In genomic region chr3:26579126-26579525, GRCh38 we compare ENCODE assay signal across 27 cellular contexts. TPM values are rescaled to one million over a fixed set of nuclear protein-coding genes. Genes with fewer than 3 reads are reported as not detected.
DNase-seq lines count a peak whose midpoint lies in the region; ATAC-seq and TF ChIP-seq lines count a peak whose summit lies in the region.
"Had no signal": no experiment of that assay in that cellular context is flagged by ENCODE, and none has a peak within 500 bp of the region (broad histone marks: within the 10 kb centered on the region; RNA-seq: fewer than 3 reads in every experiment).

No MANE protein-coding gene starts in this region.

- no peaks in the 10 kb centered on the region for H4K20me1 ChIP-seq in GM23338 (replicated peaks; ENCODE audit: insufficient read depth)
- H4K20me1 ChIP-seq: BLaER1 had no signal

- H3K36me3 ChIP-seq in GM23338 (ENCODE audit: insufficient read depth) (no peaks in the 10 kb centered on the region), mesendoderm (ENCODE audit: control insufficient read depth, insufficient read depth, low read length) (no peaks in the 10 kb centered on the region), trophoblast cell (ENCODE audit: control insufficient read depth in 1 of 2, insufficient read depth in 2 of 2, low read length in 2 of 2) (no peaks in the 10 kb centered on the region)
- H3K36me3 ChIP-seq: BE2C, BLaER1 had no signal

- H3K27me3 ChIP-seq in GM23338 (ENCODE audit: insufficient read depth) (no peaks in the 10 kb centered on the region), mesendoderm (ENCODE audit: insufficient read depth, low read length, poor library complexity) (no peaks in the 10 kb centered on the region), trophoblast cell (ENCODE audit: insufficient read depth, low read length) (no peaks in the 10 kb centered on the region)
- H3K27me3 ChIP-seq: BE2C, BLaER1 had no signal

- H3K4me2 ChIP-seq in GM23338 (no peak overlapping the region), mesendoderm (ENCODE audit: low read length) (no peak overlapping the region), trophoblast cell (ENCODE audit: low read length) (no peak overlapping the region)
- H3K4me2 ChIP-seq: BLaER1 had no signal

- no peaks in the 10 kb centered on the region for H3F3A ChIP-seq in GM23338 (replicated peaks; ENCODE audit: low read depth)

- H3K36me3 Mint-ChIP-seq in GM23338 (ENCODE audit: low read depth), result no peaks in the 10 kb centered on the region
- H3K36me3 Mint-ChIP-seq: CD14-positive monocyte; CD4-positive, alpha-beta memory T cell; CD4-positive, CD25-positive, alpha-beta regulatory T cell; CD8-positive, alpha-beta memory T cell had no signal

- H3K27me3 Mint-ChIP-seq in GM23338 (ENCODE audit: insufficient read depth, low read depth, poor library complexity), result peaks cover 2% of the 10 kb centered on the region
- H3K27me3 Mint-ChIP-seq: CD4-positive, alpha-beta memory T cell; CD4-positive, CD25-positive, alpha-beta regulatory T cell; CD8-positive, alpha-beta memory T cell had no signal

- no peak overlapping the region for H3K4me3 ChIP-seq in GM23338
- no peak overlapping the region for H3K4me3 ChIP-seq in mesendoderm (ENCODE audit: low read length)
- H3K4me3 ChIP-seq in trophoblast cell (ENCODE audit: low read depth, low read length), result no peak overlapping the region
- H3K4me3 ChIP-seq: BLaER1, GM12878 had no signal

- H2BK5ac ChIP-seq in mesendoderm (ENCODE audit: low read length) (no peak overlapping the region), trophoblast cell (ENCODE audit: low read depth, low read length, poor library complexity) (no peak overlapping the region)

- H3K56ac ChIP-seq in mesendoderm (ENCODE audit: low read length), result no peak overlapping the region

- no peak overlapping the region for H4K12ac ChIP-seq in trophoblast cell (ENCODE audit: low read depth, low read length)

- DNase-seq in GM23338 (ENCODE audit: low spot score), result no peak
- peak; percentile 62 for DNase-seq in mesendoderm
- peak; percentile 1 to 60 for DNase-seq in trophoblast cell
- DNase-seq in cardiac septum (ENCODE audit: low spot score), result no peak
- DNase-seq in activated CD8-positive, alpha-beta memory T cell treated with anti-CD3 and anti-CD28 coated beads, Interleukin-2, amount 50 U/mL, for 4 hours, result no peak
- DNase-seq: 8988T; ACHN; BE2C; C1 segment of cervical spinal cord; CD4-positive, alpha-beta memory T cell; CD4-positive, CD25-positive, alpha-beta regulatory T cell; CD8-positive, alpha-beta memory T cell; COR-L47; DMS 273 treated with DMSO at 0.1 percent for 48 hours; DMS153; DMS53; DMS79; DND-41; EL; GDM1 had no signal

- no peaks in the 10 kb centered on the region for H3K9me3 ChIP-seq in trophoblast cell (ENCODE audit: insufficient read depth, low read depth, low read length)
- H3K9me3 ChIP-seq: BE2C, BLaER1 had no signal

- ATAC-seq in GM23338, result no peak
- ATAC-seq: GM12878 had no signal

- no peak overlapping the region for H2AK5ac ChIP-seq in mesendoderm (ENCODE audit: low read length)
- H2AK5ac ChIP-seq in trophoblast cell (ENCODE audit: low read length), result no peak overlapping the region

- H3K27ac ChIP-seq in GM23338 (ENCODE audit: low read depth) (no peak overlapping the region), mesendoderm (ENCODE audit: low read depth, low read length) (no peak overlapping the region), trophoblast cell (ENCODE audit: low read depth, low read length) (no peak overlapping the region)
- H3K27ac ChIP-seq: BLaER1 had no signal

- H3K23ac ChIP-seq in mesendoderm (ENCODE audit: low read length), result no peak overlapping the region
- no peak overlapping the region for H3K23ac ChIP-seq in trophoblast cell (ENCODE audit: low read length)

- H2AFZ ChIP-seq in GM23338, result peak overlapping the region; percentile 17; the same call in 1 of the 2 replicates
- no peak overlapping the region for H2AFZ ChIP-seq in trophoblast cell (ENCODE audit: insufficient read depth, low read length, poor library complexity)

- H3K79me1 ChIP-seq in mesendoderm (ENCODE audit: low read length) (no peaks in the 10 kb centered on the region), trophoblast cell (ENCODE audit: low read length) (no peaks in the 10 kb centered on the region)

- peaks cover 17% of the 10 kb centered on the region for H3K9me2 ChIP-seq in GM23338 (ENCODE audit: insufficient read depth)

- H4K8ac ChIP-seq in mesendoderm (ENCODE audit: low read depth, low read length), result no peak overlapping the region
- H4K8ac ChIP-seq in trophoblast cell (ENCODE audit: low read depth, low read length), result no peak overlapping the region

- H3K4me1 ChIP-seq in GM23338 (ENCODE audit: insufficient read depth) (peaks cover 6% of the 10 kb centered on the region; the same call in 1 of the 2 replicates), mesendoderm (ENCODE audit: control insufficient read depth, low read depth, low read length) (no peaks in the 10 kb centered on the region), trophoblast cell (ENCODE audit: control insufficient read depth in 1 of 2, insufficient read depth in 2 of 2, low read length in 2 of 2) (no peaks in the 10 kb centered on the region)
- H3K4me1 ChIP-seq: BE2C, BLaER1 had no signal

- no peak overlapping the region for H3K27ac Mint-ChIP-seq in GM23338
- H3K27ac Mint-ChIP-seq: CD14-positive monocyte; CD4-positive, alpha-beta memory T cell; CD4-positive, CD25-positive, alpha-beta regulatory T cell; CD8-positive, alpha-beta memory T cell had no signal

- H3K4me1 Mint-ChIP-seq in GM23338, result peaks cover 8% of the 10 kb centered on the region
- H3K4me1 Mint-ChIP-seq: CD14-positive monocyte; CD4-positive, alpha-beta memory T cell; CD4-positive, CD25-positive, alpha-beta regulatory T cell; CD8-positive, alpha-beta memory T cell had no signal

- TF ChIP-seq CTCF in GM23338 (conservative IDR thresholded peaks at IDR 0.05; ENCODE audit: low read depth in 2 of 2), result no peak

- no CpG with 5 or more reads among the region's 1 CpG for WGBS in mesendoderm (ENCODE audit: extremely low coverage, insufficient coverage, low lambda C conversion rate)
- no CpG with 5 or more reads among the region's 1 CpG for WGBS in trophoblast cell (ENCODE audit: extremely low coverage, insufficient coverage, insufficient read length)

- H3K18ac ChIP-seq in mesendoderm (ENCODE audit: low read length) (no peak overlapping the region), trophoblast cell (ENCODE audit: low read length) (no peak overlapping the region)

- H3K4me3 Mint-ChIP-seq in GM23338, result no peak overlapping the region
- H3K4me3 Mint-ChIP-seq: CD14-positive monocyte; CD4-positive, alpha-beta memory T cell; CD4-positive, CD25-positive, alpha-beta regulatory T cell; CD8-positive, alpha-beta memory T cell had no signal

- no peak overlapping the region for H3K4ac ChIP-seq in mesendoderm (ENCODE audit: low read depth, low read length)
- no peak overlapping the region for H3K4ac ChIP-seq in trophoblast cell (ENCODE audit: low read depth, low read length)

- H2BK15ac ChIP-seq in mesendoderm (replicated peaks; ENCODE audit: low read depth), result no peak overlapping the region

- no peak overlapping the region for H4K5ac ChIP-seq in mesendoderm (ENCODE audit: low read length)

- H3K14ac ChIP-seq in trophoblast cell (ENCODE audit: low read length), result no peak overlapping the region

- no peak overlapping the region for H2BK12ac ChIP-seq in trophoblast cell (ENCODE audit: low read length)

- H3K9ac ChIP-seq in mesendoderm (ENCODE audit: low read length) (no peak overlapping the region), trophoblast cell (ENCODE audit: low read length) (no peak overlapping the region)
- H3K9ac ChIP-seq: BLaER1 had no signal

- no peak overlapping the region for H4K91ac ChIP-seq in trophoblast cell (ENCODE audit: low read depth, low read length)

- intact Hi-C loops in cardiac septum (cut with DNase I), result no loop called here

- H2BK120ac ChIP-seq in mesendoderm (ENCODE audit: low read depth, low read length), result no peak overlapping the region
- H2BK120ac ChIP-seq in trophoblast cell (ENCODE audit: insufficient read depth, low read length, poor library complexity), result no peak overlapping the region

- H3K79me2 ChIP-seq in GM23338 (replicated peaks; ENCODE audit: insufficient read depth) (no peaks in the 10 kb centered on the region), mesendoderm (ENCODE audit: control insufficient read depth, insufficient read depth, low read length) (no peaks in the 10 kb centered on the region), trophoblast cell (ENCODE audit: control insufficient read depth, insufficient read depth, low read length, poor library complexity) (no peaks in the 10 kb centered on the region)

- H3K9me3 Mint-ChIP-seq in GM23338, result no peaks in the 10 kb centered on the region

TF ChIP-seq in GM23338, 12 proteins besides CTCF, POLR2A, EP300 and RAD21 (continues in another document):
- TF ChIP-seq REST (IDR thresholded peaks at IDR 0.05; ENCODE audit: unreplicated experiment) (no peak), CREB1 (CRISPR knock-in tag; IDR thresholded peaks at IDR 0.05; ENCODE audit: low read depth) (no peak)

RNA-seq across cellular contexts. Expression of gene LRRC3B, which starts 43.4 kb away (rescaled TPM):
- total RNA-seq in GM23338 (2014; rRNA removed; shearing (Covaris generic)), result 11.3 and 13.2 TPM in 2 replicates
- polyA plus RNA-seq in GM23338 (2016; fragmentation: Nextera tagmentation; extraction: Ambion mirVana), result 7.1 and 7.2 TPM in 2 replicates
- polyA plus RNA-seq in mesendoderm (2013, experiment 1 of 2), result 0.62 TPM
- polyA plus RNA-seq in mesendoderm (2013, experiment 2 of 2), result 0.76 TPM
- 1.2 and 1.3 TPM in 2 replicates for polyA plus RNA-seq in trophoblast cell (2013)
- 0.43 TPM for total RNA-seq in cardiac septum
- total RNA-seq: A673; CD4-positive, alpha-beta memory T cell; CD4-positive, CD25-positive, alpha-beta regulatory T cell; CD8-positive, alpha-beta memory T cell; Daoy; G401; GM12878 had no signal
- polyA plus RNA-seq: AG04450; CD14-positive monocyte; CD4-positive, alpha-beta memory T cell; CD4-positive, CD25-positive, alpha-beta regulatory T cell; CD8-positive, alpha-beta memory T cell; GM12878 had no signal

Comparison
In these comparisons a context has a peak if more than half of its experiments do, and no peak if none do; other contexts are left out.
1. DNase-seq: peak in mesendoderm (single experiment) and trophoblast cell (2 of 2); none in GM23338 (single experiment), cardiac septum (single experiment) and activated CD8-positive, alpha-beta memory T cell treated with anti-CD3 and anti-CD28 coated beads, Interleukin-2, amount 50 U/mL, for 4 hours (single experiment).